In genomic region chr11:70167723-70168404, GRCh38 we compare ENCODE assay signal across 1 cellular context.
TF ChIP-seq lines count a peak whose summit lies in the region.

No MANE protein-coding gene starts in this region.

TF ChIP-seq in WTC11, 78 proteins besides CTCF, POLR2A, EP300 and RAD21 (continued from another document):
- no peak for TF ChIP-seq ZNF512 (CRISPR knock-in tag; IDR thresholded peaks at IDR 0.05; ENCODE audit: borderline replicate concordance)
- TF ChIP-seq ZNF423 (CRISPR knock-in tag; IDR thresholded peaks at IDR 0.05): no peak
- TF ChIP-seq OVOL2 (CRISPR knock-in tag; IDR thresholded peaks at IDR 0.05; ENCODE audit: borderline replicate concordance): no peak
